Comparison of ENCODE assay signal across 8 cellular contexts in genomic region chr1:3453203-3453761, GRCh38. TPM values are rescaled to one million over a fixed set of nuclear protein-coding genes. Genes with fewer than 3 reads are reported as not detected.
DNase-seq lines count a peak whose midpoint lies in the region; ATAC-seq and TF ChIP-seq lines count a peak whose summit lies in the region.

No MANE protein-coding gene starts in this region.

- ATAC-seq in GM18861 (IDR thresholded peaks at IDR 0.05; ENCODE audit: unreplicated experiment) = peak; percentile 42
- peak; percentile 75 for ATAC-seq in lung (ENCODE audit: insufficient read depth, low FRiP score)
- ATAC-seq in HG03521 (IDR thresholded peaks at IDR 0.05; ENCODE audit: unreplicated experiment) = no peak

- TF ChIP-seq CTCF in lung (IDR thresholded peaks at IDR 0.05; ENCODE audit: control extremely low read depth, extremely low read depth) = peak; percentile 97

- POLR2A ChIA-PET in activated CD4-positive, alpha-beta memory T cell treated with anti-CD3 and anti-CD28 coated beads, Interleukin-2, amount 10 ng/mL, durations not matched to agents 7 days and 5 days (lab: Charles Lee) = no interaction called here

- no peak overlapping the region for H3K4me3 Mint-ChIP-seq in activated CD4-positive, alpha-beta memory T cell treated with anti-CD3 and anti-CD28 coated beads, Interleukin-2, amount 10 ng/mL, durations not matched to agents 7 days and 5 days

- H3K27me3 ChIP-seq in lung (ENCODE audit: control insufficient read depth, insufficient read depth) = no peaks in the 10 kb centered on the region

- H3K4me1 ChIP-seq in lung (ENCODE audit: control insufficient read depth in 2 of 2, insufficient read depth in 2 of 2, low read length in 2 of 2) = peaks cover 0 to 7% of the 10 kb centered on the region in 2 donors

- no peaks in the 10 kb centered on the region for H3K36me3 Mint-ChIP-seq in activated CD4-positive, alpha-beta memory T cell treated with anti-CD3 and anti-CD28 coated beads, Interleukin-2, amount 10 ng/mL, durations not matched to agents 7 days and 5 days (ENCODE audit: low read depth)

- peak overlapping the region in 1 of 2 donors; percentile 30 for H3K27ac ChIP-seq in lung (ENCODE audit: low read depth in 1 of 2, low read length in 1 of 2)

- peaks cover 18% of the 10 kb centered on the region for H3K27me3 Mint-ChIP-seq in activated CD4-positive, alpha-beta memory T cell treated with anti-CD3 and anti-CD28 coated beads, Interleukin-2, amount 10 ng/mL, durations not matched to agents 7 days and 5 days

- peaks cover 4% of the 10 kb centered on the region for H3K4me1 Mint-ChIP-seq in activated CD4-positive, alpha-beta memory T cell treated with anti-CD3 and anti-CD28 coated beads, Interleukin-2, amount 10 ng/mL, durations not matched to agents 7 days and 5 days

- CTCF ChIA-PET in activated CD4-positive, alpha-beta memory T cell treated with anti-CD3 and anti-CD28 coated beads, Interleukin-2, amount 10 ng/mL, durations not matched to agents 7 days and 5 days (lab: Charles Lee) = interaction anchor here (0.5 to 2.3 kb wide), 7 partner anchors 32 to 1490 kb away, joined by 3 to 22 read pairs (median 7); no protein-coding TSS in a partner anchor

- no peak overlapping the region for H3K27ac Mint-ChIP-seq in activated CD4-positive, alpha-beta memory T cell treated with anti-CD3 and anti-CD28 coated beads, Interleukin-2, amount 10 ng/mL, durations not matched to agents 7 days and 5 days

- H3K9me3 Mint-ChIP-seq in activated CD4-positive, alpha-beta memory T cell treated with anti-CD3 and anti-CD28 coated beads, Interleukin-2, amount 10 ng/mL, durations not matched to agents 7 days and 5 days = no peaks in the 10 kb centered on the region

- WGBS in lung, 2 donors = 23 to 30% methylated on average over 18 of the region's 18 CpGs

- DNase-seq in AG08395 (ENCODE audit: low spot score) (peak; percentile 89), NCI-H2227 (lab: John Stamatoyannopoulos, UW; ENCODE audit: unreplicated experiment) (peak; percentile 82), ecto neural progenitor cell (ENCODE audit: low spot score) (peak; percentile 92), lung (ENCODE audit: low spot score) (peak; percentile 83)
- peak; percentile 69 for DNase-seq in activated CD4-positive, alpha-beta memory T cell treated with anti-CD3 and anti-CD28 coated beads, Interleukin-2, amount 10 ng/mL, durations not matched to agents 7 days and 5 days
- DNase-seq in stimulated activated CD8-positive, alpha-beta memory T cell treated with anti-CD3 and anti-CD28 coated beads, Interleukin-12 subunit alpha, Interleukin-12 subunit beta, amount 100 ng/mL, for 4 hours (ENCODE audit: low read depth) = peak; percentile 45

- H3K4me3 ChIP-seq in lung = no peak overlapping the region

- H3K36me3 ChIP-seq in lung (ENCODE audit: control insufficient read depth in 2 of 2, insufficient read depth in 2 of 2, low read length in 2 of 2) = no peaks in the 10 kb centered on the region

- no peaks in the 10 kb centered on the region for H3K9me3 ChIP-seq in lung (ENCODE audit: control insufficient read depth in 2 of 2, insufficient read depth in 1 of 2, low read length in 1 of 2)

RNA-seq across cellular contexts. Expression of gene ARHGEF16, which starts 1.2 kb away (rescaled TPM):
- not detected for total RNA-seq in activated CD4-positive, alpha-beta memory T cell treated with anti-CD3 and anti-CD28 coated beads, Interleukin-2, amount 10 ng/mL, durations not matched to agents 7 days and 5 days
- total RNA-seq in lung = 10 to 100 TPM in 1 of 2 donors, 1 to 10 TPM in 1; 6.5 to 14.8 TPM
- polyA plus RNA-seq in lung = 10 to 100 TPM in 1 of 2 donors, 1 to 10 TPM in 1; 8.2 to 11.4 TPM

Comparison
In these comparisons a context has a peak if more than half of its experiments do, and no peak if none do; other contexts are left out.
1. RNA of gene ARHGEF16, which starts 1.2 kb away (total RNA-seq): 6.5 to 14.8 TPM in lung; not detected in activated CD4-positive, alpha-beta memory T cell treated with anti-CD3 and anti-CD28 coated beads, Interleukin-2, amount 10 ng/mL, durations not matched to agents 7 days and 5 days; every median in the first group is over 4 times any median in the second.
2. Peak in every context shown above with its lines, with median percentiles within 50 percentile points of each other: DNase-seq.